Comparison of ENCODE assay signal across 9 cellular contexts in the genomic region with DNA sequence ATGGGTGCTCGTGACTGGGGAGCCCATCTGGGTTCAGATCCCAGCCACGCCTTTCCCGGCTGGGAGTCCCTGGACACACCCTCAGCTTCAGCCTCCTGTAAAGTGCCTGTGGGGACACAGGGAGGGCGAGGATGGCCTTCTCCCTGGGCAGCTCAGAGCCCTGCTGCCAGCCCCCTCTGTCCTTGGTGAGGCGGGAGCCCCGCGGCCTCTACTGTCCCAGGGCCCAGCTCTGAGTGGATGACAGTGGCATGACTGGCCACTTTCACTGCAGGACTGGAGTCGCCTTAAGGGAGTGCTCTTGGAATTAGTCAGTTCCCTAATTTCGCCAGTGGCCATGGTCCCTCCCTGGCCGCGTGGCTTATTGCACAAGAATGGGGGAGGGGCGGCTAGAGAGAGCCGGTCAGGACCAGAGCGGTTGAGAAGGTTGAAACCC. TPM values are rescaled to one million over a fixed set of nuclear protein-coding genes. Genes with fewer than 3 reads are reported as not detected.
A peak's percentile ranks its signal among the peaks of the same experiment; 100 is the strongest.
DNase-seq lines count a peak whose midpoint lies in the region; ATAC-seq and TF ChIP-seq lines count a peak whose summit lies in the region.
"Had no signal": no experiment of that assay in that cellular context is flagged by ENCODE, and none has a peak within 500 bp of the region (broad histone marks: within the 10 kb centered on the region; RNA-seq: fewer than 3 reads in every experiment).

No MANE protein-coding gene starts in this region.

- H3K4me1 ChIP-seq in vagina: peaks cover 76% of the 10 kb centered on the region

- no peaks in the 10 kb centered on the region for H3K27me3 Mint-ChIP-seq in dendritic cell treated with granulocyte-macrophage colony-stimulating factor and Interleukin-4, amounts not matched to agents 40 ng/mL and 50 ng/mL, for 4 days
- H3K27me3 Mint-ChIP-seq in stimulated activated naive CD8-positive, alpha-beta T cell treated with anti-CD3 and anti-CD28 coated beads, Interleukin-15, amount 100 ng/mL, for 72 hours: no peaks in the 10 kb centered on the region

- no peaks in the 10 kb centered on the region for H3K9me3 ChIP-seq in vagina

- H3K27ac Mint-ChIP-seq in dendritic cell treated with granulocyte-macrophage colony-stimulating factor and Interleukin-4, amounts not matched to agents 40 ng/mL and 50 ng/mL, for 4 days: peak overlapping the region; percentile 97
- H3K27ac Mint-ChIP-seq in stimulated activated naive CD8-positive, alpha-beta T cell treated with anti-CD3 and anti-CD28 coated beads, Interleukin-15, amount 100 ng/mL, for 72 hours: no peak overlapping the region

- peak overlapping the region; percentile 99 for H3K4me3 ChIP-seq in vagina

- no peaks in the 10 kb centered on the region for H3K27me3 ChIP-seq in vagina

- H3K36me3 ChIP-seq in vagina: no peaks in the 10 kb centered on the region

- H3K27ac ChIP-seq in vagina: peak overlapping the region; percentile 99
- H3K27ac ChIP-seq: 22Rv1 had no signal

- peaks cover 76% of the 10 kb centered on the region for H3K4me1 Mint-ChIP-seq in dendritic cell treated with granulocyte-macrophage colony-stimulating factor and Interleukin-4, amounts not matched to agents 40 ng/mL and 50 ng/mL, for 4 days (ENCODE audit: low read depth)
- H3K4me1 Mint-ChIP-seq in stimulated activated naive CD8-positive, alpha-beta T cell treated with anti-CD3 and anti-CD28 coated beads, Interleukin-15, amount 100 ng/mL, for 72 hours: peaks cover 42% of the 10 kb centered on the region

- intact Hi-C loops in dendritic cell treated with granulocyte-macrophage colony-stimulating factor and Interleukin-4, amounts not matched to agents 40 ng/mL and 50 ng/mL, for 4 days (cut with micrococcal nuclease): loop anchor here (10.0 kb wide), 3 partner anchors 589 to 1961 kb away; a partner anchor contains a TSS
- intact Hi-C loops in vagina (cut with DNase I): loop anchor here (5.0 kb wide), 1 partner anchor 34 kb away; a partner anchor contains a TSS

- DNase-seq in SIG-M5 treated with dmso at 0.1 percent for 504 hours (lab: John Stamatoyannopoulos, UW; ENCODE audit: unreplicated experiment) (peak; percentile 18), SIG-M5 (lab: John Stamatoyannopoulos, UW) (no peak), medulla oblongata (ENCODE audit: extremely low spot score) (peak; percentile 70), vagina (ENCODE audit: extremely low spot score in 2 of 2) (peak in 1 of 2 donors; percentile 95)
- DNase-seq in stimulated activated naive CD4-positive, alpha-beta T cell (lab: John Stamatoyannopoulos, UW): no peak
- no peak for DNase-seq in stimulated activated naive CD8-positive, alpha-beta T cell treated with anti-CD3 and anti-CD28 coated beads, Interleukin-15, amount 100 ng/mL, for 72 hours

- peak overlapping the region; percentile 95 for H3K4me3 Mint-ChIP-seq in dendritic cell treated with granulocyte-macrophage colony-stimulating factor and Interleukin-4, amounts not matched to agents 40 ng/mL and 50 ng/mL, for 4 days
- H3K4me3 Mint-ChIP-seq in stimulated activated naive CD8-positive, alpha-beta T cell treated with anti-CD3 and anti-CD28 coated beads, Interleukin-15, amount 100 ng/mL, for 72 hours: no peak overlapping the region

- no peaks in the 10 kb centered on the region for H3K9me3 Mint-ChIP-seq in dendritic cell treated with granulocyte-macrophage colony-stimulating factor and Interleukin-4, amounts not matched to agents 40 ng/mL and 50 ng/mL, for 4 days
- H3K9me3 Mint-ChIP-seq in stimulated activated naive CD8-positive, alpha-beta T cell treated with anti-CD3 and anti-CD28 coated beads, Interleukin-15, amount 100 ng/mL, for 72 hours: no peaks in the 10 kb centered on the region

- no peak for ATAC-seq in GM19324 (IDR thresholded peaks at IDR 0.05; ENCODE audit: low FRiP score, unreplicated experiment)
- ATAC-seq in stimulated activated naive CD8-positive, alpha-beta T cell treated with anti-CD3 and anti-CD28 coated beads, Interleukin-15, amount 100 ng/mL, for 72 hours: no peak

- peaks cover 90% of the 10 kb centered on the region for H3K36me3 Mint-ChIP-seq in dendritic cell treated with granulocyte-macrophage colony-stimulating factor and Interleukin-4, amounts not matched to agents 40 ng/mL and 50 ng/mL, for 4 days (ENCODE audit: low read depth)

- TF ChIP-seq POLR2A in vagina (IDR thresholded peaks at IDR 0.05): peak in 1 of 2 donors; percentile 31

- no peak for TF ChIP-seq CTCF in vagina (IDR thresholded peaks at IDR 0.05)

RNA-seq across cellular contexts. Expression of a gene that starts 4.6 kb away (rescaled TPM):
- 68.5 TPM for total RNA-seq in vagina

RNA-seq across cellular contexts. Expression of a gene that starts 34.1 kb away (rescaled TPM):
- total RNA-seq in vagina: 19.6 TPM

Comparison
In these comparisons a context has a peak if more than half of its experiments do, and no peak if none do; other contexts are left out.
1. DNase-seq: peak in SIG-M5 treated with dmso at 0.1 percent for 504 hours (single experiment) and medulla oblongata (single experiment); none in SIG-M5 (single experiment), stimulated activated naive CD4-positive, alpha-beta T cell (0 of 6) and stimulated activated naive CD8-positive, alpha-beta T cell treated with anti-CD3 and anti-CD28 coated beads, Interleukin-15, amount 100 ng/mL, for 72 hours (0 of 2).